ENCODE assay signal across 3 cellular contexts in the genomic region with DNA sequence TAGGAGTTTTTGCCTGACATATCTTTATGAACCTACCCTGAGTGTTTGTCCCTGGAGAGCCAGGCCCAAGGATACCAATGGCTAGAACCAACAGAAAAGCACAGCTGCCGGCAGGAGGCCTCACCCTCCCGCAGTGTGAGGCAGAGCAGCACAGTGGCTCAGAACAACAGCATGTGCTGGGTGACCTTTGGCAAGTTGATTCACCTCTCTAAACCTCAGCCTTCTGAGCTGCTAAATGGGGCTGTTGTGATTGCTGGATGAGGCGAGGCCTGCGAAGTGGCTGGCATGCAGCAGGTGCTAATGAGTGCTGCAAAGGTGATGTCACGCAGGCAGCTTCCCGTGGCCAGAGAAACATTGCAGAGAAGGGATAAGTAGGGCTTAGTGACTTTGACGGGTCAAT.
TF ChIP-seq lines count a peak whose summit lies in the region.

No MANE protein-coding gene starts in this region.

TF ChIP-seq in HEK293, 187 proteins besides CTCF, POLR2A, EP300 and RAD21:
- TF ChIP-seq ZIC2 (tag by site-specific recombination; IDR thresholded peaks at IDR 0.05) (peak; percentile 51), SCRT2 (tag by site-specific recombination; IDR thresholded peaks at IDR 0.05) (0 out of 2 replicates have a peak, but pooled peaks have one; percentile 29), ZFP69B (tag by site-specific recombination; IDR thresholded peaks at IDR 0.05) (no peak)
TF ChIP-seq in HEK293: peak in this region for 2.

TF ChIP-seq in H1, 55 proteins besides CTCF, POLR2A, EP300 and RAD21:
- TF ChIP-seq PHF8 (conservative IDR thresholded peaks at IDR 0.05; ENCODE audit: low read depth, low read length) (no peak), JUN (IDR thresholded peaks at IDR 0.05; ENCODE audit: low read depth, low read length) (no peak), TBP (IDR thresholded peaks at IDR 0.05; ENCODE audit: low read depth, low read length) (no peak)

TF ChIP-seq in HEK293T, 16 proteins besides CTCF, POLR2A, EP300 and RAD21:
- TF ChIP-seq CTBP1 (IDR thresholded peaks at IDR 0.05; ENCODE audit: borderline replicate concordance), result no peak
- no peak for TF ChIP-seq ZNF384 (IDR thresholded peaks at IDR 0.05)
- no peak for TF ChIP-seq SUZ12 (IDR thresholded peaks at IDR 0.05)
- TF ChIP-seq, protein P1, sequence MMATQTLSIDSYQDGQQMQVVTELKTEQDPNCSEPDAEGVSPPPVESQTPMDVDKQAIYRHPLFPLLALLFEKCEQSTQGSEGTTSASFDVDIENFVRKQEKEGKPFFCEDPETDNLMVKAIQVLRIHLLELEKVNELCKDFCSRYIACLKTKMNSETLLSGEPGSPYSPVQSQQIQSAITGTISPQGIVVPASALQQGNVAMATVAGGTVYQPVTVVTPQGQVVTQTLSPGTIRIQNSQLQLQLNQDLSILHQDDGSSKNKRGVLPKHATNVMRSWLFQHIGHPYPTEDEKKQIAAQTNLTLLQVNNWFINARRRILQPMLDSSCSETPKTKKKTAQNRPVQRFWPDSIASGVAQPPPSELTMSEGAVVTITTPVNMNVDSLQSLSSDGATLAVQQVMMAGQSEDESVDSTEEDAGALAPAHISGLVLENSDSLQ (IDR thresholded peaks at IDR 0.05), result no peak
- TF ChIP-seq SP1 (IDR thresholded peaks at IDR 0.05), result no peak
- no peak for TF ChIP-seq NFRKB (IDR thresholded peaks at IDR 0.05)
- no peak for TF ChIP-seq ELF4 (IDR thresholded peaks at IDR 0.05)
- no peak for TF ChIP-seq BHLHE40 (IDR thresholded peaks at IDR 0.05; ENCODE audit: borderline replicate concordance)
- no peak for TF ChIP-seq TARDBP (IDR thresholded peaks at IDR 0.05)
- no peak for TF ChIP-seq FOXA1 (IDR thresholded peaks at IDR 0.05)
- no peak for TF ChIP-seq LEF1 (IDR thresholded peaks at IDR 0.05; ENCODE audit: borderline replicate concordance)
- TF ChIP-seq L3MBTL2 (conservative IDR thresholded peaks at IDR 0.05), result no peak
- TF ChIP-seq HDGF (IDR thresholded peaks at IDR 0.05; ENCODE audit: borderline replicate concordance), result no peak
